ENCODE assay signal across 26 cellular contexts in genomic region chr7:104903781-104904180, GRCh38.
"Had no signal": no experiment of that assay in that cellular context is flagged by ENCODE, and none has a peak within 500 bp of the region (broad histone marks: within the 10 kb centered on the region; RNA-seq: fewer than 3 reads in every experiment).

No MANE protein-coding gene starts in this region.

- H3K4me1 ChIP-seq: colonic mucosa, esophagus muscularis mucosa, esophagus squamous epithelium, foreskin keratinocyte, gastrocnemius medialis, gastroesophageal sphincter, heart right ventricle had no signal

- H3K36me3 ChIP-seq: colonic mucosa, esophagus muscularis mucosa, esophagus squamous epithelium, gastrocnemius medialis, gastroesophageal sphincter, heart left ventricle, heart right ventricle had no signal

- H3K9me3 ChIP-seq: colonic mucosa, esophagus muscularis mucosa, esophagus squamous epithelium, gastrocnemius medialis, gastroesophageal sphincter, heart left ventricle, heart right ventricle had no signal

- H3K27me3 Mint-ChIP-seq: dendritic cell treated with granulocyte-macrophage colony-stimulating factor and Interleukin-4, amounts not matched to agents 40 ng/mL and 50 ng/mL, for 4 days had no signal

- H3K9me3 Mint-ChIP-seq: dendritic cell treated with granulocyte-macrophage colony-stimulating factor and Interleukin-4, amounts not matched to agents 40 ng/mL and 50 ng/mL, for 4 days; effector memory CD8-positive, alpha-beta T cell; endodermal cell had no signal

- H3K27ac Mint-ChIP-seq: dendritic cell treated with granulocyte-macrophage colony-stimulating factor and Interleukin-4, amounts not matched to agents 40 ng/mL and 50 ng/mL, for 4 days; effector memory CD8-positive, alpha-beta T cell; endodermal cell had no signal

- H3K27me3 ChIP-seq: colonic mucosa, dorsolateral prefrontal cortex, esophagus muscularis mucosa, esophagus squamous epithelium, gastrocnemius medialis, gastroesophageal sphincter, heart left ventricle, heart right ventricle had no signal

- H3K4me1 Mint-ChIP-seq: endodermal cell had no signal

- FAIRE-seq: colon, endometrium, endothelial cell of umbilical vein, frontal cortex had no signal

- H3K27ac ChIP-seq: colonic mucosa, coronary artery, dorsolateral prefrontal cortex, epithelial cell of prostate, esophagus muscularis mucosa, esophagus squamous epithelium, foreskin keratinocyte, gastrocnemius medialis, gastroesophageal sphincter, heart left ventricle, heart right ventricle had no signal

- H3K4me3 Mint-ChIP-seq: dendritic cell treated with granulocyte-macrophage colony-stimulating factor and Interleukin-4, amounts not matched to agents 40 ng/mL and 50 ng/mL, for 4 days; effector memory CD8-positive, alpha-beta T cell; endodermal cell had no signal

- DNase-seq: colonic mucosa; cortex of kidney; dermis blood vessel endothelial cell; dorsolateral prefrontal cortex; effector CD4-positive, alpha-beta T cell; effector CD8-positive, alpha-beta T cell; effector memory CD4-positive, alpha-beta T cell; effector memory CD8-positive, alpha-beta T cell; endodermal cell; erythroblast; esophagus squamous epithelium; foreskin keratinocyte; gastrocnemius medialis; glutamatergic neuron; head of caudate nucleus; heart left ventricle; heart right ventricle had no signal

- H3K4me3 ChIP-seq: colonic mucosa, coronary artery, dorsolateral prefrontal cortex, esophagus muscularis mucosa, esophagus squamous epithelium, gastrocnemius medialis, gastroesophageal sphincter, heart left ventricle, heart right ventricle had no signal

- ATAC-seq: effector memory CD8-positive, alpha-beta T cell; gastrocnemius medialis; gastroesophageal sphincter; heart left ventricle; heart right ventricle had no signal
